Comparison of ENCODE assay signal across 27 cellular contexts in the genomic region with DNA sequence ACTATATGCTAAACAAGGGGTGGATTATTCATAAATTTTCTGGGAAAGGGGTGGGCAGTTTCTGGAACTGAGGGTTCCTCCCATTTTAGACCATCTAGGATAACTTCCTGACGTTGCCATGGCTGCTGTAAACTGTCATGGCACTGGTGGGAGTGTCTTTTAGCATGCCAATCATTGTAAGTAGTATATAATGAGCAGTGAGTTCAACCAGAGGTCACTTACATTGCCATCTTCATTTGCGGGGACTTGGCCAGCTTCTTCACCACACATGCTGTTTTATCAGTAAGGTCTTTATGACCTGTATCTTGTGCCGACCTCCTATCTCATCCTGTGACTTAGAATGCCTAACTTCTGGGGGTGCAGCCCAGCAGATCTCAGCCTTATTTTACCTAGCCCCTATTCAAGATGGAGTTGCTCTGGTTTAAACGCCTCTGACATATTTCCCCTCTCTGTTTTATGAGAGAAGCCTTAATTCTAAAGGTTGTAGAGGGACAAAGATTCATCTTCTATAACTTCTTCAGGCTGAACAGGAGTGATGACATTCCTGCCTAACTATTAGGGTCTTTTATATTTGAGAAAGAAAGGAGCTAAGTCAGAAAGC.
DNase-seq lines count a peak whose midpoint lies in the region; ATAC-seq, FAIRE-seq and TF ChIP-seq lines count a peak whose summit lies in the region.
"Had no signal": no experiment of that assay in that cellular context is flagged by ENCODE, and none has a peak within 500 bp of the region (broad histone marks: within the 10 kb centered on the region; RNA-seq: fewer than 3 reads in every experiment).

No MANE protein-coding gene starts in this region.

- H3K27me3 ChIP-seq in SK-N-SH (ENCODE audit: insufficient read depth) (no peaks in the 10 kb centered on the region), astrocyte (ENCODE audit: insufficient read depth, low read length) (no peaks in the 10 kb centered on the region), Karpas-422 (ENCODE audit: low read length) (no peaks in the 10 kb centered on the region)
- H3K27me3 ChIP-seq: ascending aorta, foreskin keratinocyte, sigmoid colon, tibial artery had no signal

- no peak for TF ChIP-seq EP300 in SK-N-SH (IDR thresholded peaks at IDR 0.05; ENCODE audit: borderline replicate concordance in 1 of 2, low read depth in 1 of 2, low read length in 1 of 2)

- peaks cover 40% of the 10 kb centered on the region for H3K79me2 ChIP-seq in SK-N-SH (ENCODE audit: insufficient read depth)
- H3K79me2 ChIP-seq in astrocyte (ENCODE audit: insufficient read depth, low read length), result peaks cover 10% of the 10 kb centered on the region
- peaks cover 27% of the 10 kb centered on the region for H3K79me2 ChIP-seq in Karpas-422 (ENCODE audit: low read length)

- 88% methylated on average over 4 of the region's 4 CpGs for WGBS in SK-N-SH (ENCODE audit: low lambda C conversion rate)

- peaks cover 6% of the 10 kb centered on the region for H3K36me3 Mint-ChIP-seq in astrocyte (ENCODE audit: low read depth, unreplicated experiment)

- H3K4me2 ChIP-seq in SK-N-SH (no peak overlapping the region), astrocyte (ENCODE audit: low read length) (no peak overlapping the region), Karpas-422 (ENCODE audit: low read depth, low read length, poor library complexity, severe bottlenecking) (no peak overlapping the region)

- peaks cover 2% of the 10 kb centered on the region for H3K9me3 Mint-ChIP-seq in astrocyte (ENCODE audit: unreplicated experiment)
- H3K9me3 Mint-ChIP-seq: central memory CD8-positive, alpha-beta T cell had no signal

- ATAC-seq in SK-N-SH treated with all-trans-retinoic acid at 6 μM for 48 hours (no peak), GM18870 (IDR thresholded peaks at IDR 0.05; ENCODE audit: unreplicated experiment) (no peak)
- ATAC-seq: foreskin keratinocyte had no signal

- H3K4me1 ChIP-seq in SK-N-SH (ENCODE audit: control insufficient read depth in 1 of 2, insufficient read depth in 2 of 2, low read depth in 1 of 2, low read length in 1 of 2), result no peaks in the 10 kb centered on the region; a peak in 1 of 4 replicates
- H3K4me1 ChIP-seq in astrocyte (ENCODE audit: insufficient read depth, low read length), result peaks cover 8% of the 10 kb centered on the region
- H3K4me1 ChIP-seq in Karpas-422 (ENCODE audit: low read length), result peaks cover 20% of the 10 kb centered on the region
- H3K4me1 ChIP-seq: ascending aorta had no signal

- no peaks in the 10 kb centered on the region for H3K27me3 Mint-ChIP-seq in astrocyte (ENCODE audit: low read depth, unreplicated experiment)
- H3K27me3 Mint-ChIP-seq: activated naive CD8-positive, alpha-beta T cell; CD4-positive, alpha-beta memory T cell; central memory CD8-positive, alpha-beta T cell; stimulated activated naive CD8-positive, alpha-beta T cell treated with anti-CD3 and anti-CD28 coated beads, Interleukin-15, Interleukin-2, amounts not matched to agents 100 ng/mL and 50 ng/mL, for 24 hours had no signal

- no peak overlapping the region for H3K27ac Mint-ChIP-seq in astrocyte (ENCODE audit: unreplicated experiment)
- H3K27ac Mint-ChIP-seq: nephron progenitor cell; stimulated activated naive CD8-positive, alpha-beta T cell treated with anti-CD3 and anti-CD28 coated beads, Interleukin-15, Interleukin-2, amounts not matched to agents 100 ng/mL and 50 ng/mL, for 24 hours had no signal

- no peak overlapping the region for H3K4me3 Mint-ChIP-seq in astrocyte (ENCODE audit: unreplicated experiment)
- H3K4me3 Mint-ChIP-seq: activated naive CD8-positive, alpha-beta T cell; CD4-positive, alpha-beta memory T cell; central memory CD8-positive, alpha-beta T cell; nephron progenitor cell; stimulated activated naive CD8-positive, alpha-beta T cell treated with anti-CD3 and anti-CD28 coated beads, Interleukin-15, Interleukin-2, amounts not matched to agents 100 ng/mL and 50 ng/mL, for 24 hours had no signal

- H3K36me3 ChIP-seq in SK-N-SH (replicated peaks in 1 of 2; ENCODE audit: control insufficient read depth in 1 of 2, insufficient read depth in 2 of 2, low read length in 1 of 2) (peaks cover 20 to 44% of the 10 kb centered on the region in 2 experiments), astrocyte (ENCODE audit: insufficient read depth, low read length) (no peaks in the 10 kb centered on the region), Karpas-422 (ENCODE audit: insufficient read depth, low read length) (no peaks in the 10 kb centered on the region; the same call in 1 of the 2 replicates)

- intact Hi-C loops in head of caudate nucleus (cut with DNase I), result no loop called here

- H4K20me1 ChIP-seq in SK-N-SH (ENCODE audit: insufficient read depth), result no peaks in the 10 kb centered on the region
- peaks cover 21% of the 10 kb centered on the region for H4K20me1 ChIP-seq in astrocyte (ENCODE audit: insufficient read depth, low read length)
- no peaks in the 10 kb centered on the region for H4K20me1 ChIP-seq in Karpas-422 (ENCODE audit: insufficient read depth, low read depth, low read length)

- TF ChIP-seq RAD21 in SK-N-SH (IDR thresholded peaks at IDR 0.05; ENCODE audit: low read length), result no peak

- DNase-seq in SK-N-SH (no peak), astrocyte (ENCODE audit: low read depth) (peak; percentile 31), iris pigment epithelial cell (ENCODE audit: low read depth) (peak; percentile 39), head of caudate nucleus (no peak), Karpas-422 (no peak), NCI-H82 treated with DMSO at 0.1 percent for 48 hours (lab: John Stamatoyannopoulos, UW; ENCODE audit: unreplicated experiment) (no peak)
- DNase-seq: activated CD4-positive, alpha-beta T cell treated with anti-CD3 and anti-CD28 coated beads, Interleukin-2, amount 50 U/mL, for 4 hours; activated CD4-positive, CD25-positive, alpha-beta regulatory T cell; activated CD8-positive, alpha-beta memory T cell treated with anti-CD3 and anti-CD28 coated beads, Interleukin-2, amount 50 U/mL, for 4 hours; CD4-positive, alpha-beta memory T cell; DMS53; foreskin keratinocyte; left ventricle myocardium inferior; midbrain; NCI-H1048; NCI-H1930; NCI-H82; nephron progenitor cell; sigmoid colon; stimulated activated CD4-positive, alpha-beta T cell treated with anti-CD3 and anti-CD28 coated beads, Interleukin-15, amount 100 ng/mL, for 24 hours; tibial artery had no signal

- FAIRE-seq in astrocyte (lab: Jason Lieb, UNC), result no peak

- CTCF ChIA-PET in SK-N-SH (lab: Yijun Ruan, JAX), result interaction anchor here (1.0 kb wide), 1 partner anchor 10 kb away, joined by 3 read pairs; no protein-coding TSS in a partner anchor

- no peak overlapping the region for H3K9ac ChIP-seq in SK-N-SH
- H3K9ac ChIP-seq in astrocyte (ENCODE audit: low read length), result no peak overlapping the region
- H3K9ac ChIP-seq in Karpas-422 (ENCODE audit: low read length), result no peak overlapping the region

- H3K4me3 ChIP-seq in SK-N-SH (ENCODE audit: low read depth in 2 of 2, low read length in 1 of 2) (no peak overlapping the region), astrocyte (ENCODE audit: insufficient read depth, low read depth, low read length) (no peak overlapping the region), Karpas-422 (ENCODE audit: low read length) (no peak overlapping the region)
- H3K4me3 ChIP-seq: ascending aorta, left ventricle myocardium inferior, sigmoid colon, tibial artery had no signal

- peaks cover 6% of the 10 kb centered on the region for H3K4me1 Mint-ChIP-seq in astrocyte (ENCODE audit: low read depth, unreplicated experiment)
- H3K4me1 Mint-ChIP-seq: nephron progenitor cell had no signal

- TF ChIP-seq CTCF in SK-N-SH (IDR thresholded peaks at IDR 0.05) (no peak), astrocyte (IDR thresholded peaks at IDR 0.05; ENCODE audit: insufficient read depth, low read depth, low read length) (no peak)

- H3F3A ChIP-seq in SK-N-SH (replicated peaks; ENCODE audit: insufficient read depth), result peaks cover 3% of the 10 kb centered on the region

- H3K27ac ChIP-seq in SK-N-SH (ENCODE audit: low read depth in 2 of 2, low read length in 1 of 2) (no peak overlapping the region), astrocyte (ENCODE audit: low read depth, low read length) (no peak overlapping the region), Karpas-422 (ENCODE audit: low read length) (no peak overlapping the region)
- H3K27ac ChIP-seq: ascending aorta, foreskin keratinocyte, left ventricle myocardium inferior, sigmoid colon, tibial artery had no signal

- POLR2A ChIA-PET in SK-N-SH (lab: Yijun Ruan, JAX), result no interaction called here

- H2AFZ ChIP-seq in SK-N-SH (ENCODE audit: low read depth), result no peak overlapping the region
- H2AFZ ChIP-seq in astrocyte (ENCODE audit: low read depth, low read length), result no peak overlapping the region
- H2AFZ ChIP-seq in Karpas-422 (ENCODE audit: low read length), result no peak overlapping the region

- H3K9me2 ChIP-seq in SK-N-SH (no peaks in the 10 kb centered on the region), Karpas-422 (replicated peaks; ENCODE audit: insufficient read depth, low read length) (no peaks in the 10 kb centered on the region)

- H3K9me3 ChIP-seq in SK-N-SH, result peaks cover 8% of the 10 kb centered on the region
- no peaks in the 10 kb centered on the region for H3K9me3 ChIP-seq in astrocyte (ENCODE audit: insufficient read depth, low read depth, low read length)
- no peaks in the 10 kb centered on the region for H3K9me3 ChIP-seq in Karpas-422 (ENCODE audit: low read length)

TF ChIP-seq in SK-N-SH treated with all-trans-retinoic acid at 6 μM for 48 hours, 23 proteins besides CTCF, POLR2A, EP300 and RAD21:
- no peak for TF ChIP-seq ISL1 (CRISPR knock-in tag; IDR thresholded peaks at IDR 0.05)
- TF ChIP-seq SNAI2 (CRISPR knock-in tag; IDR thresholded peaks at IDR 0.05), result peak; percentile 92; the same call in 1 of the 2 replicates
- TF ChIP-seq CSDC2 (CRISPR knock-in tag; IDR thresholded peaks at IDR 0.05), result peak; percentile 91
- peak; percentile 75; the same call in 1 of the 2 replicates for TF ChIP-seq ZFP3 (CRISPR knock-in tag; IDR thresholded peaks at IDR 0.05)

TF ChIP-seq in SK-N-SH, 30 proteins besides CTCF, POLR2A, EP300 and RAD21:
- no peak for TF ChIP-seq TAF1 (IDR thresholded peaks at IDR 0.05; ENCODE audit: borderline replicate concordance, low read depth, low read length)

Comparison
In these comparisons a context has a peak if more than half of its experiments do, and no peak if none do; other contexts are left out.
1. DNase-seq: peak in astrocyte (single experiment) and iris pigment epithelial cell (single experiment); none in SK-N-SH (single experiment), head of caudate nucleus (0 of 42), Karpas-422 (single experiment) and NCI-H82 treated with DMSO at 0.1 percent for 48 hours (single experiment).